29 cellular contexts compared by ENCODE assay signal in genomic region chr20:12453711-12454110, GRCh38.
A peak's percentile ranks its signal among the peaks of the same experiment; 100 is the strongest.
DNase-seq lines count a peak whose midpoint lies in the region; ATAC-seq lines count a peak whose summit lies in the region.
"Had no signal": no experiment of that assay in that cellular context is flagged by ENCODE, and none has a peak within 500 bp of the region (broad histone marks: within the 10 kb centered on the region; RNA-seq: fewer than 3 reads in every experiment).

No MANE protein-coding gene starts in this region.

- no peak overlapping the region for H2BK5ac ChIP-seq in mesendoderm (ENCODE audit: low read length)
- H2BK5ac ChIP-seq in trophoblast cell (ENCODE audit: low read depth, low read length, poor library complexity), result no peak overlapping the region

- DNase-seq in mesendoderm, result peak; percentile 0
- DNase-seq in trophoblast cell, result peak; percentile 57 to 86
- DNase-seq in NCI-H2107 treated with DMSO at 0.1 percent for 48 hours (lab: John Stamatoyannopoulos, UW; ENCODE audit: unreplicated experiment), result no peak
- DNase-seq: 8988T; ACHN; AML-193; BE2C; C1 segment of cervical spinal cord; Caco-2; Calu3; CD4-positive, alpha-beta memory T cell; CD4-positive, alpha-beta T cell; CD4-positive, CD25-positive, alpha-beta regulatory T cell; CD8-positive, alpha-beta memory T cell; CD8-positive, alpha-beta T cell; COR-L47; DMS 273 treated with DMSO at 0.1 percent for 48 hours; DMS153; DMS53; DMS79; DMS79 treated with DMSO at 0.1 percent for 48 hours; DND-41; EL had no signal

- peaks cover 6% of the 10 kb centered on the region for H3K9me3 ChIP-seq in trophoblast cell (ENCODE audit: insufficient read depth, low read depth, low read length)
- H3K9me3 ChIP-seq: A549, BE2C had no signal

- no CpG with 5 or more reads among the region's 1 CpG for WGBS in mesendoderm (ENCODE audit: extremely low coverage, insufficient coverage, low lambda C conversion rate)
- WGBS in trophoblast cell (ENCODE audit: extremely low coverage, insufficient coverage, insufficient read length), result no CpG with 5 or more reads among the region's 1 CpG

- H3K36me3 ChIP-seq in mesendoderm (ENCODE audit: control insufficient read depth, insufficient read depth, low read length) (no peaks in the 10 kb centered on the region), trophoblast cell (ENCODE audit: control insufficient read depth in 1 of 2, insufficient read depth in 2 of 2, low read length in 2 of 2) (no peaks in the 10 kb centered on the region)
- H3K36me3 ChIP-seq: BE2C; BLaER1; BLaER1 treated with 17β-estradiol and CSF1 and Interleukin-3, amounts not matched to agents 10 nM and 100 nM had no signal

- H2BK12ac ChIP-seq in trophoblast cell (ENCODE audit: low read length), result no peak overlapping the region

- H3K18ac ChIP-seq in mesendoderm (ENCODE audit: low read length) (no peak overlapping the region), trophoblast cell (ENCODE audit: low read length) (no peak overlapping the region)

- no peaks in the 10 kb centered on the region for H3K79me1 ChIP-seq in mesendoderm (ENCODE audit: low read length)
- H3K79me1 ChIP-seq in trophoblast cell (ENCODE audit: low read length), result no peaks in the 10 kb centered on the region

- H3K4ac ChIP-seq in mesendoderm (ENCODE audit: low read depth, low read length) (no peak overlapping the region), trophoblast cell (ENCODE audit: low read depth, low read length) (no peak overlapping the region)

- no peak overlapping the region for H3K27ac ChIP-seq in mesendoderm (ENCODE audit: low read depth, low read length)
- H3K27ac ChIP-seq in trophoblast cell (ENCODE audit: low read depth, low read length), result no peak overlapping the region
- H3K27ac ChIP-seq: 22Rv1; A549; BLaER1; BLaER1 treated with 17β-estradiol and CSF1 and Interleukin-3, amounts not matched to agents 10 nM and 100 nM; C4-2B had no signal

- H3K4me2 ChIP-seq in mesendoderm (ENCODE audit: low read length), result no peak overlapping the region
- no peak overlapping the region for H3K4me2 ChIP-seq in trophoblast cell (ENCODE audit: low read length)
- H3K4me2 ChIP-seq: A549; BLaER1; BLaER1 treated with 17β-estradiol and CSF1 and Interleukin-3, amounts not matched to agents 10 nM and 100 nM had no signal

- H3K4me3 ChIP-seq in mesendoderm (ENCODE audit: low read length) (no peak overlapping the region), trophoblast cell (ENCODE audit: low read depth, low read length) (no peak overlapping the region)
- H3K4me3 ChIP-seq: A549; BLaER1; BLaER1 treated with 17β-estradiol and CSF1 and Interleukin-3, amounts not matched to agents 10 nM and 100 nM had no signal

- H4K5ac ChIP-seq in mesendoderm (ENCODE audit: low read length), result no peak overlapping the region

- no peak overlapping the region for H4K12ac ChIP-seq in trophoblast cell (ENCODE audit: low read depth, low read length)

- H2AK5ac ChIP-seq in mesendoderm (ENCODE audit: low read length) (no peak overlapping the region), trophoblast cell (ENCODE audit: low read length) (no peak overlapping the region)

- no peak overlapping the region for H4K8ac ChIP-seq in mesendoderm (ENCODE audit: low read depth, low read length)
- no peak overlapping the region for H4K8ac ChIP-seq in trophoblast cell (ENCODE audit: low read depth, low read length)

- no peak overlapping the region for H3K56ac ChIP-seq in mesendoderm (ENCODE audit: low read length)

- no peak overlapping the region for H4K91ac ChIP-seq in trophoblast cell (ENCODE audit: low read depth, low read length)

- H3K9ac ChIP-seq in mesendoderm (ENCODE audit: low read length), result no peak overlapping the region
- H3K9ac ChIP-seq in trophoblast cell (ENCODE audit: low read length), result no peak overlapping the region
- H3K9ac ChIP-seq: BLaER1; BLaER1 treated with 17β-estradiol and CSF1 and Interleukin-3, amounts not matched to agents 10 nM and 100 nM had no signal

- H3K4me1 ChIP-seq in mesendoderm (ENCODE audit: control insufficient read depth, low read depth, low read length) (no peaks in the 10 kb centered on the region), trophoblast cell (ENCODE audit: control insufficient read depth in 1 of 2, insufficient read depth in 2 of 2, low read length in 2 of 2) (no peaks in the 10 kb centered on the region)
- H3K4me1 ChIP-seq: A549; BE2C; BLaER1; BLaER1 treated with 17β-estradiol and CSF1 and Interleukin-3, amounts not matched to agents 10 nM and 100 nM; Caco-2 had no signal

- no peak overlapping the region for H3K14ac ChIP-seq in trophoblast cell (ENCODE audit: low read length)

- H2BK120ac ChIP-seq in mesendoderm (ENCODE audit: low read depth, low read length) (no peak overlapping the region), trophoblast cell (ENCODE audit: insufficient read depth, low read length, poor library complexity) (no peak overlapping the region)

- H3K79me2 ChIP-seq in mesendoderm (ENCODE audit: control insufficient read depth, insufficient read depth, low read length), result no peaks in the 10 kb centered on the region
- no peaks in the 10 kb centered on the region for H3K79me2 ChIP-seq in trophoblast cell (ENCODE audit: control insufficient read depth, insufficient read depth, low read length, poor library complexity)

- H3K27me3 ChIP-seq in mesendoderm (ENCODE audit: insufficient read depth, low read length, poor library complexity) (no peaks in the 10 kb centered on the region), trophoblast cell (ENCODE audit: insufficient read depth, low read length) (no peaks in the 10 kb centered on the region)
- H3K27me3 ChIP-seq: BE2C; BLaER1; BLaER1 treated with 17β-estradiol and CSF1 and Interleukin-3, amounts not matched to agents 10 nM and 100 nM had no signal

- no peak overlapping the region for H3K23ac ChIP-seq in mesendoderm (ENCODE audit: low read length)
- H3K23ac ChIP-seq in trophoblast cell (ENCODE audit: low read length), result no peak overlapping the region

- no peak overlapping the region for H2BK15ac ChIP-seq in mesendoderm (replicated peaks; ENCODE audit: low read depth)

- H2AFZ ChIP-seq in trophoblast cell (ENCODE audit: insufficient read depth, low read length, poor library complexity), result no peak overlapping the region

- ATAC-seq in HG03520 (IDR thresholded peaks at IDR 0.05; ENCODE audit: unreplicated experiment), result no peak
- ATAC-seq: A549; CD8-positive, alpha-beta T cell had no signal
